ENCODE assay signal across 1 cellular context in the genomic region with DNA sequence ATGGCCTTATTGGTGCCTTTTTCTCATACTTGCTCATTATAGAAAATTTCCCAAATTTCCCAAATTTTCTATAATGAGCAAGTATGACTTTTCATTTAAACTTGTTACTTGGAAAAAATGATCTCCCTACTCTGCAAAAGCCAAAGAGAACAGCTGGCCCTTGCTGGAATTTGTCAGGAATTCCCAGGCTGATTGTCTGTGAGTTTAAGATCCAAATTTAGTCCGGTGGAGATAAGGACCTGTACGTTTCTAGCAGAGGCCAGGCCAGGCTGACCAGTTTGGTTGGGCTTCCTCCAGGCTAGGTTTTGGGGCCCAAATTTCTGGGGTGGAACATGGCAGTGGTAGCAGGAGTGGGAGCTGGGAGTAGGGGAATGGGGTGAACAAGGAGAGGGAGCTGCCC.
TF ChIP-seq lines count a peak whose summit lies in the region.

No MANE protein-coding gene starts in this region.

TF ChIP-seq in IMR-90, 13 proteins besides CTCF, POLR2A, EP300 and RAD21 (continued from another document):
- TF ChIP-seq, protein P1, sequence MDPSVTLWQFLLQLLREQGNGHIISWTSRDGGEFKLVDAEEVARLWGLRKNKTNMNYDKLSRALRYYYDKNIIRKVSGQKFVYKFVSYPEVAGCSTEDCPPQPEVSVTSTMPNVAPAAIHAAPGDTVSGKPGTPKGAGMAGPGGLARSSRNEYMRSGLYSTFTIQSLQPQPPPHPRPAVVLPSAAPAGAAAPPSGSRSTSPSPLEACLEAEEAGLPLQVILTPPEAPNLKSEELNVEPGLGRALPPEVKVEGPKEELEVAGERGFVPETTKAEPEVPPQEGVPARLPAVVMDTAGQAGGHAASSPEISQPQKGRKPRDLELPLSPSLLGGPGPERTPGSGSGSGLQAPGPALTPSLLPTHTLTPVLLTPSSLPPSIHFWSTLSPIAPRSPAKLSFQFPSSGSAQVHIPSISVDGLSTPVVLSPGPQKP (IDR thresholded peaks at IDR 0.05; ENCODE audit: borderline replicate concordance, low read depth, low read length), result no peak
- TF ChIP-seq, protein P2, sequence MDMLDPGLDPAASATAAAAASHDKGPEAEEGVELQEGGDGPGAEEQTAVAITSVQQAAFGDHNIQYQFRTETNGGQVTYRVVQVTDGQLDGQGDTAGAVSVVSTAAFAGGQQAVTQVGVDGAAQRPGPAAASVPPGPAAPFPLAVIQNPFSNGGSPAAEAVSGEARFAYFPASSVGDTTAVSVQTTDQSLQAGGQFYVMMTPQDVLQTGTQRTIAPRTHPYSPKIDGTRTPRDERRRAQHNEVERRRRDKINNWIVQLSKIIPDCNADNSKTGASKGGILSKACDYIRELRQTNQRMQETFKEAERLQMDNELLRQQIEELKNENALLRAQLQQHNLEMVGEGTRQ (IDR thresholded peaks at IDR 0.05; ENCODE audit: low read depth, low read length), result no peak
- TF ChIP-seq FOS (IDR thresholded peaks at IDR 0.05; ENCODE audit: low read depth, low read length) (no peak), MAFK (IDR thresholded peaks at IDR 0.05; ENCODE audit: low read depth, low read length) (no peak), CHD1 (IDR thresholded peaks at IDR 0.05; ENCODE audit: low read depth, low read length) (no peak), MXI1 (IDR thresholded peaks at IDR 0.05; ENCODE audit: borderline replicate concordance, low read depth, low read length) (no peak), RCOR1 (IDR thresholded peaks at IDR 0.05; ENCODE audit: insufficient replicate concordance, low read length) (no peak), CEBPB (IDR thresholded peaks at IDR 0.05; ENCODE audit: low read depth, low read length) (no peak), MAZ (IDR thresholded peaks at IDR 0.05; ENCODE audit: borderline replicate concordance, low read depth, low read length) (no peak)
